ENCODE assay signal across 40 cellular contexts in the genomic region with DNA sequence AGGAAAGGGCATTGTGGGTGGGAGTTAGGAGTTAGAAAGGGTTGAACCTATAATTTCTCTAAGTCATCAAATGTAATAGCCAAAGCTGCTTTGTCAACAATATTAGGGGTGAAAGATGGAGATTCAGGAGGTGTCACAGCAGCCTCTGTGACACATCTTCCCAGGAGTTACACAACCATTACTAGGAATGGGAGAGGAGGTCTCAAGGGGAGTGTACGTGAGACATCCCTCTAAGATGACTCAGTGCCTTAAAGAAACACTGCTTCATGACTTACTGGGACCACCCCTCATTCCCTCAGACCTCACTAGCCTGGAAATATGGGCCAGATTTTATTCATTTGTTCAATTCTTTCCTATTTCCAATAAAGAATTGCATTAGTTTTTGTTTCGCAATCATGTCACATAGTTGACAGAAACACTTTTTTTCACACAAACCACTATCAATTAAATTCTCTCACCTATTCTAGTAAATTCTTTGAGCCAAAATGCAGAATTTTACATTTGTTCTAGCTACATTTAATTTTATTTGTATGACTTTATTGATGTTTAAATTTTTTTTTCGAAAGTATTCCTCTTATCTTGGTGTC. TPM values are rescaled to one million over a fixed set of nuclear protein-coding genes. Genes with fewer than 3 reads are reported as not detected.
"Had no signal": no experiment of that assay in that cellular context is flagged by ENCODE, and none has a peak within 500 bp of the region (broad histone marks: within the 10 kb centered on the region; RNA-seq: fewer than 3 reads in every experiment).

No MANE protein-coding gene starts in this region.

- DNase-seq: activated CD4-positive, alpha-beta memory T cell treated with anti-CD3 and anti-CD28 coated beads, Interleukin-2, amount 10 ng/mL, durations not matched to agents 7 days and 5 days; activated CD4-positive, alpha-beta T cell treated with anti-CD3 and anti-CD28 coated beads for 1 hour; activated CD4-positive, alpha-beta T cell treated with anti-CD3 and anti-CD28 coated beads for 48 hours; activated CD4-positive, CD25-positive, alpha-beta regulatory T cell; activated CD8-positive, alpha-beta memory T cell treated with anti-CD3 and anti-CD28 coated beads for 24 hours; activated CD8-positive, alpha-beta memory T cell treated with anti-CD3 and anti-CD28 coated beads, Interleukin-2, amount 10 ng/mL, durations not matched to agents 7 days and 5 days; activated CD8-positive, alpha-beta memory T cell treated with anti-CD3 and anti-CD28 coated beads, Interleukin-2, amount 50 U/mL, for 48 hours; activated effector memory CD4-positive, alpha-beta T cell treated with Interleukin-2 at 50 U/mL for 16 hours; activated naive CD4-positive, alpha-beta T cell treated with anti-CD3 and anti-CD28 coated beads, Interleukin-2, amount 50 U/mL, for 16 hours; activated naive CD8-positive, alpha-beta T cell treated with anti-CD3 and anti-CD28 coated beads for 36 hours; activated T-cell treated with anti-CD3 and anti-CD28 coated beads, Interleukin-2, amount 50 U/mL, for 48 hours; amniotic stem cell; aorta; brain microvascular endothelial cell; central memory CD4-positive, alpha-beta T cell; NCI-H1048; NCI-H1105 treated with DMSO at 0.1 percent for 48 hours; NCI-H1436; NCI-H1694; NCI-H1930; NCI-H2081 treated with DMSO at 0.1 percent for 48 hours; NCI-H226; NCI-H446 treated with DMSO at 0.1 percent for 48 hours; NCI-H524; NCI-H69; NCI-H82; PC-3; Peyer's patch; RPMI8226; SIG-M5; SW 1271; T-helper 1 cell; T1000; WERI-Rb-1 had no signal

- H3K36me3 Mint-ChIP-seq: activated CD8-positive, alpha-beta memory T cell treated with anti-CD3 and anti-CD28 coated beads, Interleukin-2, amount 10 ng/mL, durations not matched to agents 7 days and 5 days; activated naive CD8-positive, alpha-beta T cell treated with anti-CD3 and anti-CD28 coated beads for 36 hours had no signal

- H3K4me1 ChIP-seq: Peyer's patch had no signal

- H3K4me3 Mint-ChIP-seq: activated CD4-positive, alpha-beta memory T cell treated with anti-CD3 and anti-CD28 coated beads, Interleukin-2, amount 10 ng/mL, durations not matched to agents 7 days and 5 days; activated CD8-positive, alpha-beta memory T cell treated with anti-CD3 and anti-CD28 coated beads, Interleukin-2, amount 10 ng/mL, durations not matched to agents 7 days and 5 days; activated naive CD8-positive, alpha-beta T cell treated with anti-CD3 and anti-CD28 coated beads for 36 hours had no signal

- H3K27me3 Mint-ChIP-seq: activated CD4-positive, alpha-beta memory T cell treated with anti-CD3 and anti-CD28 coated beads, Interleukin-2, amount 10 ng/mL, durations not matched to agents 7 days and 5 days; activated CD8-positive, alpha-beta memory T cell treated with anti-CD3 and anti-CD28 coated beads, Interleukin-2, amount 10 ng/mL, durations not matched to agents 7 days and 5 days had no signal

- H3K4me1 Mint-ChIP-seq: activated CD4-positive, alpha-beta memory T cell treated with anti-CD3 and anti-CD28 coated beads, Interleukin-2, amount 10 ng/mL, durations not matched to agents 7 days and 5 days; activated CD8-positive, alpha-beta memory T cell treated with anti-CD3 and anti-CD28 coated beads, Interleukin-2, amount 10 ng/mL, durations not matched to agents 7 days and 5 days; activated naive CD8-positive, alpha-beta T cell treated with anti-CD3 and anti-CD28 coated beads for 36 hours had no signal

- H3K27me3 ChIP-seq: brain microvascular endothelial cell, Peyer's patch had no signal

- H3K4me2 ChIP-seq: KMS-11 had no signal

- H3K27ac Mint-ChIP-seq: activated CD4-positive, alpha-beta memory T cell treated with anti-CD3 and anti-CD28 coated beads, Interleukin-2, amount 10 ng/mL, durations not matched to agents 7 days and 5 days; activated CD8-positive, alpha-beta memory T cell treated with anti-CD3 and anti-CD28 coated beads, Interleukin-2, amount 10 ng/mL, durations not matched to agents 7 days and 5 days; activated naive CD8-positive, alpha-beta T cell treated with anti-CD3 and anti-CD28 coated beads for 36 hours had no signal

- ATAC-seq: activated CD8-positive, alpha-beta memory T cell treated with anti-CD3 and anti-CD28 coated beads, Interleukin-2, amount 10 ng/mL, durations not matched to agents 7 days and 5 days; PC-3; SK-N-SH treated with all-trans-retinoic acid at 6 μM for 48 hours had no signal

- H3K9me3 ChIP-seq: Peyer's patch had no signal

- H3K4me3 ChIP-seq: Peyer's patch had no signal

- H3K9me3 Mint-ChIP-seq: activated CD4-positive, alpha-beta memory T cell treated with anti-CD3 and anti-CD28 coated beads, Interleukin-2, amount 10 ng/mL, durations not matched to agents 7 days and 5 days; activated naive CD8-positive, alpha-beta T cell treated with anti-CD3 and anti-CD28 coated beads for 36 hours had no signal

- H3K27ac ChIP-seq: brain microvascular endothelial cell, KMS-11, Peyer's patch, WERI-Rb-1 had no signal

- H3K36me3 ChIP-seq: brain microvascular endothelial cell, Peyer's patch, WERI-Rb-1 had no signal

- H3K9ac ChIP-seq: KMS-11 had no signal

RNA-seq across cellular contexts. Expression of gene OLFM4, which starts 30.2 kb away (rescaled TPM):
- total RNA-seq: activated CD4-positive, alpha-beta memory T cell treated with anti-CD3 and anti-CD28 coated beads, Interleukin-2, amount 10 ng/mL, durations not matched to agents 7 days and 5 days; activated CD8-positive, alpha-beta memory T cell treated with anti-CD3 and anti-CD28 coated beads, Interleukin-2, amount 10 ng/mL, durations not matched to agents 7 days and 5 days; activated naive CD8-positive, alpha-beta T cell treated with anti-CD3 and anti-CD28 coated beads for 36 hours; LHCN-M2; M059J; PC-3; SK-MEL-5; T-helper 2 cell treated with Interferon-gamma antibody and Interleukin-4, amounts not matched to agents 100 ng/mL and 5 ng/mL, for 36 hours had no signal
